Comparison of ENCODE assay signal across 9 cellular contexts in genomic region chr14:75222208-75222701, GRCh38. TPM values are rescaled to one million over a fixed set of nuclear protein-coding genes. Genes with fewer than 3 reads are reported as not detected.
DNase-seq lines count a peak whose midpoint lies in the region; ATAC-seq and TF ChIP-seq lines count a peak whose summit lies in the region.
"Had no signal": no experiment of that assay in that cellular context is flagged by ENCODE, and none has a peak within 500 bp of the region (broad histone marks: within the 10 kb centered on the region; RNA-seq: fewer than 3 reads in every experiment).

No MANE protein-coding gene starts in this region.

- no peak overlapping the region for H3K4me3 Mint-ChIP-seq in activated CD4-positive, alpha-beta T cell treated with anti-CD3 and anti-CD28 coated beads, Interleukin-2, amount 10 ng/mL, durations not matched to agents 24 days and 14 days

- H3K9ac ChIP-seq in NT2/D1 (ENCODE audit: insufficient read length, low read depth): peak overlapping the region; percentile 28

- 22 to 58% (median 38%) methylated on average over 12 of the region's 12 CpGs for WGBS in spleen, 5 donors
- WGBS in testis, 2 donors: 75 to 86% methylated on average over 12 of the region's 12 CpGs

- no peaks in the 10 kb centered on the region for H3K9me3 ChIP-seq in NT2/D1 (ENCODE audit: insufficient read depth, low read length)
- no peaks in the 10 kb centered on the region for H3K9me3 ChIP-seq in spleen
- no peaks in the 10 kb centered on the region for H3K9me3 ChIP-seq in testis

- peak; percentile 43 for ATAC-seq in GM21576 (IDR thresholded peaks at IDR 0.05; ENCODE audit: unreplicated experiment)
- ATAC-seq in GM21360 (IDR thresholded peaks at IDR 0.05; ENCODE audit: unreplicated experiment): no peak

- no peak overlapping the region for H3K4me3 ChIP-seq in NT2/D1 (ENCODE audit: insufficient read length, low read depth)
- H3K4me3 ChIP-seq in fibroblast of the aortic adventitia (ENCODE audit: low read depth, low read length): no peak overlapping the region
- peak overlapping the region in 1 of 8 donors; percentile 36 for H3K4me3 ChIP-seq in spleen
- H3K4me3 ChIP-seq in testis: no peak overlapping the region

- H3K27me3 ChIP-seq in NT2/D1 (ENCODE audit: insufficient read depth, insufficient read length): no peaks in the 10 kb centered on the region
- H3K27me3 ChIP-seq in spleen (replicated peaks in 1 of 7): no peaks in the 10 kb centered on the region
- H3K27me3 ChIP-seq in testis: no peaks in the 10 kb centered on the region

- intact Hi-C loops in spleen (cut with DNase I; ENCODE audit: low total_unique reads) (no loop called here), testis (cut with DNase I; ENCODE audit: low total_unique reads) (no loop called here)
- intact Hi-C loops in activated CD4-positive, alpha-beta T cell treated with anti-CD3 and anti-CD28 coated beads, Interleukin-2, amount 10 ng/mL, durations not matched to agents 24 days and 14 days (cut with micrococcal nuclease): no loop called here

- no peaks in the 10 kb centered on the region for H3K36me3 ChIP-seq in NT2/D1 (ENCODE audit: insufficient read depth, insufficient read length, low read length)
- no peaks in the 10 kb centered on the region for H3K36me3 ChIP-seq in spleen
- H3K36me3 ChIP-seq in testis (ENCODE audit: low read depth, missing control alignments): no peaks in the 10 kb centered on the region

- peaks cover 12% of the 10 kb centered on the region for H3K4me1 Mint-ChIP-seq in activated CD4-positive, alpha-beta T cell treated with anti-CD3 and anti-CD28 coated beads, Interleukin-2, amount 10 ng/mL, durations not matched to agents 24 days and 14 days

- DNase-seq in NT2/D1 (ENCODE audit: low read depth, low spot score): no peak
- peak; percentile 67 for DNase-seq in fibroblast of the aortic adventitia (ENCODE audit: low read depth)
- peak; percentile 79 for DNase-seq in spleen
- no peak for DNase-seq in activated CD4-positive, alpha-beta T cell treated with anti-CD3 and anti-CD28 coated beads, Interleukin-2, amount 10 ng/mL, durations not matched to agents 24 days and 14 days
- DNase-seq in activated naive CD4-positive, alpha-beta T cell treated with Interleukin-2 at 50 U/mL for 16 hours: no peak
- no peak for DNase-seq in testis
- DNase-seq: NCI-H2081 treated with DMSO at 0.1 percent for 48 hours had no signal

- H3K9me3 Mint-ChIP-seq in activated CD4-positive, alpha-beta T cell treated with anti-CD3 and anti-CD28 coated beads, Interleukin-2, amount 10 ng/mL, durations not matched to agents 24 days and 14 days: no peaks in the 10 kb centered on the region

- peaks cover 7% of the 10 kb centered on the region for H3K4me1 ChIP-seq in NT2/D1 (ENCODE audit: insufficient read depth, insufficient read length)
- H3K4me1 ChIP-seq in spleen: peaks cover 13 to 52% (median 37%) of the 10 kb centered on the region in 6 donors
- peaks cover under 1% of the 10 kb centered on the region for H3K4me1 ChIP-seq in testis

- no peaks in the 10 kb centered on the region for H3K36me3 Mint-ChIP-seq in activated CD4-positive, alpha-beta T cell treated with anti-CD3 and anti-CD28 coated beads, Interleukin-2, amount 10 ng/mL, durations not matched to agents 24 days and 14 days (ENCODE audit: low read depth)

- TF ChIP-seq POLR2A in spleen (IDR thresholded peaks at IDR 0.05) (no peak), testis (IDR thresholded peaks at IDR 0.05) (no peak)

- H3K27me3 Mint-ChIP-seq in activated CD4-positive, alpha-beta T cell treated with anti-CD3 and anti-CD28 coated beads, Interleukin-2, amount 10 ng/mL, durations not matched to agents 24 days and 14 days: peaks cover 13% of the 10 kb centered on the region

- H3K27ac ChIP-seq in spleen: peak overlapping the region in 4 of 8 donors; percentile 27 to 62 (median 36)
- H3K27ac ChIP-seq in testis: no peak overlapping the region

- no peak overlapping the region for H3K27ac Mint-ChIP-seq in activated CD4-positive, alpha-beta T cell treated with anti-CD3 and anti-CD28 coated beads, Interleukin-2, amount 10 ng/mL, durations not matched to agents 24 days and 14 days

- TF ChIP-seq CTCF in fibroblast of the aortic adventitia (IDR thresholded peaks at IDR 0.05; ENCODE audit: insufficient read depth, low read length) (no peak), spleen (IDR thresholded peaks at IDR 0.05 in 8 of 11, conservative IDR thresholded peaks at IDR 0.05 in 3 of 11) (no peak), testis (IDR thresholded peaks at IDR 0.05) (no peak)

RNA-seq across cellular contexts. Expression of gene TMED10, which starts 45.8 kb away (rescaled TPM):
- total RNA-seq in fibroblast of the aortic adventitia (ENCODE audit: low replicate concordance): 143 and 373 TPM in 2 replicates
- total RNA-seq in spleen: 100 to 1,000 TPM; 167 to 212 (median 191) TPM
- 10 to 100 TPM; 33.3 to 52.2 (median 46.6) TPM for polyA plus RNA-seq in spleen
- total RNA-seq in activated CD4-positive, alpha-beta T cell treated with anti-CD3 and anti-CD28 coated beads, Interleukin-2, amount 10 ng/mL, durations not matched to agents 24 days and 14 days: 192 and 200 TPM in 2 replicates
- total RNA-seq in testis: 100 to 1,000 TPM; 255 to 334 TPM
- 417 TPM for polyA plus RNA-seq in testis (ENCODE audit: insufficient read depth, low read depth, low replicate concordance)

RNA-seq across cellular contexts. Expression of gene FOS, which starts 56.4 kb away (rescaled TPM):
- total RNA-seq in fibroblast of the aortic adventitia (ENCODE audit: low replicate concordance) (1.4 and 26.2 TPM in 2 replicates), spleen (100 to 1,000 TPM in 5 of 7 donors, 10 to 100 TPM in 2; 46.0 to 414 (median 192) TPM), testis (10 to 100 TPM; 44.2 to 66.1 TPM)
- polyA plus RNA-seq in spleen (10 to 100 TPM; 18.8 to 32.9 (median 20.2) TPM), testis (ENCODE audit: insufficient read depth, low read depth, low replicate concordance) (247 TPM)
- 26.5 and 29.6 TPM in 2 replicates for total RNA-seq in activated CD4-positive, alpha-beta T cell treated with anti-CD3 and anti-CD28 coated beads, Interleukin-2, amount 10 ng/mL, durations not matched to agents 24 days and 14 days

Comparison
In these comparisons a context has a peak if more than half of its experiments do, and no peak if none do; other contexts are left out.
1. DNase-seq: peak in fibroblast of the aortic adventitia (single experiment) and spleen (single experiment); none in NT2/D1 (single experiment), activated CD4-positive, alpha-beta T cell treated with anti-CD3 and anti-CD28 coated beads, Interleukin-2, amount 10 ng/mL, durations not matched to agents 24 days and 14 days (single experiment), activated naive CD4-positive, alpha-beta T cell treated with Interleukin-2 at 50 U/mL for 16 hours (single experiment) and testis (single experiment).